10 cellular contexts compared by ENCODE assay signal in the genomic region with DNA sequence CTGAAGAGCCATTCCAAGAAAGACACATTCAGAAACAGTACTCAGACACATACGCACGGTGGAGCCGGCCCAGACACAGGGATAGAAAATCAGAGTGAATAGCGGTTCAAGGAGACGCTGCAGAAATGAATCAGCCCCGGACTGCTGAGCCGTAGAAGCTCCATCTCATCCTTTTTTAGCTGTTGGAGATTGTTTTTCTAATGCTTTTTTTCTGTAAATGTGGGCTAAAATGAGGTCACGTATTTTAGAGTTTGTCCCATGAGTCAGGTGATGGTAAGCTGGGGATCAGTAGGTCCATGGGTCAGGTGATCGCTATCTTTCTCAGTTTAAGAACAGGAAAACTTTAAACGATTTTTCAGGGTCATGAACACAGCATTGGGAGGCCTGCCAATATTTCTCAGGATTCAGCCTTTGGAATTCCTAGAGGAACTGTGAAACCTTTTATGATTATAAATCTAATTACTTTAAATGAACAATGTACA.
DNase-seq lines count a peak whose midpoint lies in the region; ATAC-seq, FAIRE-seq and TF ChIP-seq lines count a peak whose summit lies in the region.
"Had no signal": no experiment of that assay in that cellular context is flagged by ENCODE, and none has a peak within 500 bp of the region (broad histone marks: within the 10 kb centered on the region; RNA-seq: fewer than 3 reads in every experiment).

No MANE protein-coding gene starts in this region.

- peak overlapping the region in 1 of 2 experiments; percentile 12; a peak in 1 of 4 replicates for H3K4me3 ChIP-seq in Panc1 (ENCODE audit: low read depth in 2 of 2, low read length in 2 of 2)
- H3K4me3 ChIP-seq in pancreas, result no peak overlapping the region
- no peak overlapping the region for H3K4me3 ChIP-seq in HAP-1

- POLR2A ChIA-PET in Panc1 (lab: Charles Lee), result interaction anchor here (0.7 kb wide), 1 partner anchor 190 kb away, joined by 3 read pairs; no protein-coding TSS in a partner anchor

- ATAC-seq in Panc1 (peak; percentile 75), pancreas (peak in 3 of 4 donors; percentile 35 to 53 (median 36)), GM18868 (IDR thresholded peaks at IDR 0.05; ENCODE audit: unreplicated experiment) (no peak), GM21529 (IDR thresholded peaks at IDR 0.05; ENCODE audit: unreplicated experiment) (no peak)

- no peaks in the 10 kb centered on the region for H3K9me3 ChIP-seq in Panc1 (ENCODE audit: control insufficient read depth, insufficient read depth, low read depth, low read length)
- no peaks in the 10 kb centered on the region for H3K9me3 ChIP-seq in pancreas
- no peaks in the 10 kb centered on the region for H3K9me3 ChIP-seq in HAP-1

- FAIRE-seq in pancreas (lab: Jason Lieb, UNC), result no peak

- H3K36me3 ChIP-seq in Panc1 (ENCODE audit: control insufficient read depth, insufficient read depth, low read length) (no peaks in the 10 kb centered on the region), pancreas (peaks cover 0 to 4% (median 0%) of the 10 kb centered on the region in 3 donors), HAP-1 (replicated peaks) (no peaks in the 10 kb centered on the region; the same call in 1 of the 2 replicates)

- H3K4me1 ChIP-seq in Panc1 (ENCODE audit: control insufficient read depth, insufficient read depth, low read length) (peaks cover 8% of the 10 kb centered on the region), pancreas (peaks cover 0 to 11% (median 4%) of the 10 kb centered on the region in 3 donors), HAP-1 (peaks cover 27% of the 10 kb centered on the region)

- BruUV-seq in Panc1 (replicated peaks; lab: Mats Ljungman, UMichigan), result no TSS peak

- no peak overlapping the region; the same call in 1 of the 2 replicates for H3K27ac ChIP-seq in Panc1 (ENCODE audit: low read length)
- no peak overlapping the region for H3K27ac ChIP-seq in pancreas

- intact Hi-C loops in Panc1 (cut with micrococcal nuclease; ENCODE audit: unreplicated experiment) (no loop called here), pancreas (cut with DNase I) (no loop called here)

- TF ChIP-seq CTCF in Panc1 (IDR thresholded peaks at IDR 0.05) (no peak), pancreas (IDR thresholded peaks at IDR 0.05) (no peak)

- in situ Hi-C loops in Panc1 (cut with HindIII; ENCODE audit: low pct_unique_long_range_greater_than_20kb, low sequenced_read_pairs) (no loop called here), HAP-1 (cut with MboI; ENCODE audit: low sequenced_read_pairs) (loop anchor here (25.0 kb wide), 1 partner anchor 518 kb away; no protein-coding TSS in a partner anchor)

- H3K27me3 ChIP-seq in Panc1 (ENCODE audit: control insufficient read depth, insufficient read depth, low read length), result no peaks in the 10 kb centered on the region
- no peaks in the 10 kb centered on the region for H3K27me3 ChIP-seq in pancreas
- no peaks in the 10 kb centered on the region for H3K27me3 ChIP-seq in HAP-1 (ENCODE audit: low read depth)

- WGBS in pancreas, 2 donors, result 73 to 75% methylated on average over 10 of the region's 10 CpGs

- peak; percentile 43 for DNase-seq in AG20443 (ENCODE audit: low spot score)
- no peak for DNase-seq in Panc1 (ENCODE audit: low read depth, low spot score)
- peak; percentile 76 for DNase-seq in fibroblast of peridontal ligament (ENCODE audit: extremely low read depth)
- DNase-seq in pancreas, result no peak
- no peak for DNase-seq in HAP-1 (ENCODE audit: low spot score in 2 of 2)
- DNase-seq in islet precursor cell, result no peak
- DNase-seq: activated T-cell treated with anti-CD3 and anti-CD28 coated beads, Interleukin-2, amount 50 U/mL, for 24 hours; naive B cell had no signal

- CTCF ChIA-PET in Panc1 (lab: Charles Lee), result interaction anchor here (0.6 to 1.2 kb wide), 2 partner anchors 24 to 71 kb away, joined by 3 to 4 read pairs; no protein-coding TSS in a partner anchor

Comparison
In these comparisons a context has a peak if more than half of its experiments do, and no peak if none do; other contexts are left out.
1. DNase-seq: peak in AG20443 (single experiment) and fibroblast of peridontal ligament (single experiment); none in Panc1 (single experiment), pancreas (0 of 6), HAP-1 (0 of 2) and islet precursor cell (single experiment).
2. ATAC-seq: peak in Panc1 (single experiment) and pancreas (3 of 4); none in GM18868 (single experiment) and GM21529 (single experiment).